In the genomic region with DNA sequence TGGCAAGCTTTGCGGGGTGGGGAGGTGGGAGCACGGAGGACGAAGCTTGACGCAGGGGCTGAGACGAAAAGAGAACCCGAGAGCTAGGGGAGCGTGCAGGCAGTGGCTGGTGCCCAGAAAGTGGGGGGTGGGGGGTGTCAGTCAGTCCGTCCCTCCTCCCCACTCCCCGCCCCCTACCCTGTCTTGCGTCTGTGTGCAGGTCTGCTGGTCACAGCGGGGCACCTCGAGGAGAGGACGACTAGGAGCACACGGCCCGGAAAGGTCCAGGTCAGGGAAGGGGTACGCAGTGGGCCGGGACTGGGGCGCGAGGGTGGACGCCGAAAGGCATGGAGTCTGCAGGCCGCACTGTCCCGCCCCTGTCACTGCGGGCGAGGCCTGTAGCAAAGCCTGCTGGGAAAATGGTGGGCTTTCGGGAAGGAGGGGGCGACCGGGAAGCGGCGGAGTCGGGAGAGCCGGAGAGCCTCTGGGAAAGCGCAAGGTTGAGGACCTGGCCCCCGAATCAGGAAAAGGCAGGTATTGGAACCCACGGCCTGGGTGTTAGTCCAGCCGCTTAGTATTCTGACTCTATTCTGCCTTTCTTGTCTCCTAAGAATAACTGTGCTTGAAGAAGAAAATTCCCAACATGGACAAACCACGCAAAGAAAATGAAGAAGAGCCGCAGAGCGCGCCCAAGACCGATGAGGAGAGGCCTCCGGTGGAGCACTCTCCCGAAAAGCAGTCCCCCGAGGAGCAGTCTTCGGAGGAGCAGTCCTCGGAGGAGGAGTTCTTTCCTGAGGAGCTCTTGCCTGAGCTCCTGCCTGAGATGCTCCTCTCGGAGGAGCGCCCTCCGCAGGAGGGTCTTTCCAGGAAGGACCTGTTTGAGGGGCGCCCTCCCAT, we compare ENCODE assay signal across 8 cellular contexts. TPM values are rescaled to one million over a fixed set of nuclear protein-coding genes. Genes with fewer than 3 reads are reported as not detected.
DNase-seq lines count a peak whose midpoint lies in the region; ATAC-seq and TF ChIP-seq lines count a peak whose summit lies in the region.

No MANE protein-coding gene starts in this region.

- peak overlapping the region; percentile 65 for H3K27ac Mint-ChIP-seq in CD4-positive, alpha-beta T cell
- peak overlapping the region; percentile 84 for H3K27ac Mint-ChIP-seq in MCF 10A (ENCODE audit: low read depth, unreplicated experiment)

- no peaks in the 10 kb centered on the region for H3K9me3 ChIP-seq in CD4-positive, alpha-beta T cell (ENCODE audit: control insufficient read depth, low read length)
- no peaks in the 10 kb centered on the region for H3K9me3 ChIP-seq in iPS-20b (ENCODE audit: insufficient read depth, low read depth, low read length)

- CTCF ChIA-PET in CD4-positive, alpha-beta T cell (lab: Charles Lee), result no interaction called here
- CTCF ChIA-PET in MCF 10A (lab: Yijun Ruan, JAX), result interaction anchor here (0.6 to 1.7 kb wide), 7 partner anchors 10 to 315 kb away, joined by 3 to 5 read pairs (median 3); no protein-coding TSS in a partner anchor

- H3K9ac ChIP-seq in iPS-20b (ENCODE audit: low read depth, low read length), result peak overlapping the region; percentile 83; the same call in 1 of the 2 replicates

- H3K36me3 ChIP-seq in iPS-20b (ENCODE audit: insufficient read depth, low read depth, low read length), result no peaks in the 10 kb centered on the region

- peaks cover 27% of the 10 kb centered on the region for H3K4me1 Mint-ChIP-seq in CD4-positive, alpha-beta T cell (ENCODE audit: low read depth)
- H3K4me1 Mint-ChIP-seq in MCF 10A (ENCODE audit: insufficient read depth, unreplicated experiment), result peaks cover 13% of the 10 kb centered on the region

- no peaks in the 10 kb centered on the region for H3K27me3 Mint-ChIP-seq in CD4-positive, alpha-beta T cell
- H3K27me3 Mint-ChIP-seq in MCF 10A (ENCODE audit: insufficient read depth, unreplicated experiment), result peaks cover 42% of the 10 kb centered on the region

- intact Hi-C loops in CD4-positive, alpha-beta T cell (cut with DNase I, micrococcal nuclease), result loop anchor here (5.0 to 10.0 kb wide), 3 partner anchors 37 to 55 kb away; a partner anchor contains a TSS
- intact Hi-C loops in MCF 10A (cut with micrococcal nuclease), result loop anchor here (2.0 kb wide), 2 partner anchors 57 to 97 kb away; a partner anchor contains a TSS
- intact Hi-C loops in sciatic nerve (cut with DNase I), result no loop called here

- no peaks in the 10 kb centered on the region for H3K36me3 Mint-ChIP-seq in CD4-positive, alpha-beta T cell (ENCODE audit: low read depth)
- peaks cover 5% of the 10 kb centered on the region for H3K36me3 Mint-ChIP-seq in MCF 10A (ENCODE audit: insufficient read depth, unreplicated experiment)

- no peaks in the 10 kb centered on the region for H3K4me1 ChIP-seq in iPS-20b (ENCODE audit: insufficient read depth, low read length)

- POLR2A ChIA-PET in CD4-positive, alpha-beta T cell (lab: Charles Lee), result no interaction called here
- POLR2A ChIA-PET in MCF 10A (lab: Yijun Ruan, JAX), result interaction anchor here (0.8 to 2.0 kb wide), 11 partner anchors 13 to 203 kb away, joined by 3 to 11 read pairs (median 3); a partner anchor contains a TSS

- H3K4me3 Mint-ChIP-seq in CD4-positive, alpha-beta T cell, result peak overlapping the region; percentile 94
- H3K4me3 Mint-ChIP-seq in MCF 10A (ENCODE audit: unreplicated experiment), result peak overlapping the region; percentile 84

- TF ChIP-seq CTCF in CD4-positive, alpha-beta T cell (IDR thresholded peaks at IDR 0.05), result no peak
- TF ChIP-seq CTCF in MCF 10A (IDR thresholded peaks at IDR 0.05; ENCODE audit: unreplicated experiment), result peak; percentile 28

- H3K9me3 Mint-ChIP-seq in CD4-positive, alpha-beta T cell, result no peaks in the 10 kb centered on the region
- no peaks in the 10 kb centered on the region for H3K9me3 Mint-ChIP-seq in MCF 10A (ENCODE audit: unreplicated experiment)

- no TSS peak for BruUV-seq in MCF 10A (replicated peaks; lab: Mats Ljungman, UMichigan)

- no peaks in the 10 kb centered on the region for H3K27me3 ChIP-seq in CD4-positive, alpha-beta T cell (ENCODE audit: control insufficient read depth, insufficient read depth, low read length)
- no peaks in the 10 kb centered on the region for H3K27me3 ChIP-seq in iPS-20b (ENCODE audit: insufficient read depth, low read length)

- peak overlapping the region; percentile 88 for H3K4me3 ChIP-seq in iPS-20b (ENCODE audit: low read length)

- peak; percentile 59 for ATAC-seq in CD4-positive, alpha-beta T cell (ENCODE audit: poor library complexity)
- ATAC-seq in GM21423 (IDR thresholded peaks at IDR 0.05; ENCODE audit: unreplicated experiment), result peak; percentile 30
- peak; percentile 94 for ATAC-seq in sciatic nerve

- peak in 1 of 10 experiments; percentile 9 for DNase-seq in CD4-positive, alpha-beta T cell
- peak; percentile 39 to 53 for DNase-seq in Kasumi-1 (lab: John Stamatoyannopoulos, UW)
- DNase-seq in SK-N-DZ (ENCODE audit: low spot score), result peak; percentile 76
- DNase-seq in MCF 10A (ENCODE audit: unreplicated experiment), result peak; percentile 49
- DNase-seq in sciatic nerve (ENCODE audit: low spot score), result peak; percentile 80
- no peak for DNase-seq in SKM-1 (lab: John Stamatoyannopoulos, UW; ENCODE audit: unreplicated experiment)

- H3K27ac ChIP-seq in CD4-positive, alpha-beta T cell (ENCODE audit: low read depth, low read length), result no peak overlapping the region
- no peak overlapping the region for H3K27ac ChIP-seq in iPS-20b (ENCODE audit: low read length)

RNA-seq across cellular contexts. Expression of a gene that starts 0.8 kb away (rescaled TPM):
- total RNA-seq in CD4-positive, alpha-beta T cell, result 1 to 10 TPM; 4.0 to 4.9 TPM
- polyA plus RNA-seq in SK-N-DZ (2014; cell fraction: cytosol; rRNA removed), result 48.9 and 57.5 TPM in 2 replicates
- polyA plus RNA-seq in SK-N-DZ (2014; cell fraction: nucleus; rRNA removed), result 60.0 and 69.5 TPM in 2 replicates
- total RNA-seq in MCF 10A (2022) (5.7 and 8.1 TPM in 2 replicates), sciatic nerve (25.4 TPM)

RNA-seq across cellular contexts. Expression of a gene that starts 21.8 kb away (rescaled TPM):
- 1 to 10 TPM; 5.0 to 5.8 TPM for total RNA-seq in CD4-positive, alpha-beta T cell
- 5.5 and 10.6 TPM in 2 replicates for polyA plus RNA-seq in SK-N-DZ (2014; cell fraction: cytosol; rRNA removed)
- 1.2 and 5.8 TPM in 2 replicates for polyA plus RNA-seq in SK-N-DZ (2014; cell fraction: nucleus; rRNA removed)
- total RNA-seq in MCF 10A (2022), result 15.1 and 18.9 TPM in 2 replicates
- total RNA-seq in sciatic nerve, result 26.7 TPM

RNA-seq across cellular contexts. Expression of a gene that starts 44.2 kb away (rescaled TPM):
- total RNA-seq in CD4-positive, alpha-beta T cell, result 10 to 100 TPM; 10.5 to 11.1 TPM
- 35.8 and 46.2 TPM in 2 replicates for polyA plus RNA-seq in SK-N-DZ (2014; cell fraction: cytosol; rRNA removed)
- 20.5 and 22.0 TPM in 2 replicates for polyA plus RNA-seq in SK-N-DZ (2014; cell fraction: nucleus; rRNA removed)
- total RNA-seq in MCF 10A (2022) (63.7 and 64.4 TPM in 2 replicates), sciatic nerve (102 TPM)

RNA-seq across cellular contexts. Expression of a gene that starts 57.0 kb away (rescaled TPM):
- 100 to 1,000 TPM; 201 to 212 TPM for total RNA-seq in CD4-positive, alpha-beta T cell
- 893 and 1,065 TPM in 2 replicates for polyA plus RNA-seq in SK-N-DZ (2014; cell fraction: cytosol; rRNA removed)
- polyA plus RNA-seq in SK-N-DZ (2014; cell fraction: nucleus; rRNA removed), result 519 and 539 TPM in 2 replicates
- total RNA-seq in MCF 10A (2022) (463 and 496 TPM in 2 replicates), sciatic nerve (224 TPM)

Comparison
In these comparisons a context has a peak if more than half of its experiments do, and no peak if none do; other contexts are left out.
1. ATAC-seq: peak in every context shown above with its lines; median percentile 94 in sciatic nerve; 59 in CD4-positive, alpha-beta T cell; 30 in GM21423.